Comparison of ENCODE assay signal across 9 cellular contexts in genomic region chr1:192951961-192952460, GRCh38.
DNase-seq lines count a peak whose midpoint lies in the region; ATAC-seq and TF ChIP-seq lines count a peak whose summit lies in the region.
"Had no signal": no experiment of that assay in that cellular context is flagged by ENCODE, and none has a peak within 500 bp of the region (broad histone marks: within the 10 kb centered on the region; RNA-seq: fewer than 3 reads in every experiment).

No MANE protein-coding gene starts in this region.

- in situ Hi-C loops in Panc1 (cut with HindIII; ENCODE audit: low pct_unique_long_range_greater_than_20kb, low sequenced_read_pairs): no loop called here

- H3K9me3 Mint-ChIP-seq in T-cell: no peaks in the 10 kb centered on the region

- no peak overlapping the region for H3K27ac Mint-ChIP-seq in T-cell

- no peak overlapping the region for H3K4me3 Mint-ChIP-seq in T-cell

- POLR2A ChIA-PET in Panc1 (lab: Charles Lee) (no interaction called here), T-cell (lab: Charles Lee) (interaction anchor here in 1 of 2 donors (0.6 kb wide), 1 partner anchor 493 kb away, joined by 3 read pairs; no protein-coding TSS in a partner anchor)

- CTCF ChIA-PET in Panc1 (lab: Charles Lee) (no interaction called here), T-cell (lab: Charles Lee) (no interaction called here)

- DNase-seq in SKM-1 treated with dmso at 0.1 percent for 144 hours (lab: John Stamatoyannopoulos, UW; ENCODE audit: unreplicated experiment) (peak; percentile 8), SKM-1 (lab: John Stamatoyannopoulos, UW; ENCODE audit: unreplicated experiment) (no peak), Panc1 (ENCODE audit: low read depth, low spot score) (peak; percentile 35), kidney epithelial cell (ENCODE audit: low read depth) (peak; percentile 79), T-cell (no peak), NCI-H510A treated with DMSO at 0.1 percent for 48 hours (lab: John Stamatoyannopoulos, UW) (no peak)
- no peak for DNase-seq in activated CD4-positive, alpha-beta T cell treated with anti-CD3 and anti-CD28 coated beads for 4 hours

- peak; percentile 90 for ATAC-seq in HG02763 (IDR thresholded peaks at IDR 0.05; ENCODE audit: unreplicated experiment)
- ATAC-seq in Panc1: no peak
- no peak for ATAC-seq in T-cell (replicated peaks in 1 of 4)

- H3K4me3 ChIP-seq in Panc1 (ENCODE audit: low read depth in 2 of 2, low read length in 2 of 2) (no peak overlapping the region), kidney epithelial cell (ENCODE audit: low read depth, low read length) (no peak overlapping the region)
- H3K4me3 ChIP-seq: BLaER1 had no signal

- H3K36me3 ChIP-seq in Panc1 (ENCODE audit: control insufficient read depth, insufficient read depth, low read length): no peaks in the 10 kb centered on the region
- no peaks in the 10 kb centered on the region for H3K36me3 ChIP-seq in kidney epithelial cell (ENCODE audit: control insufficient read depth, insufficient read depth, low read length)
- H3K36me3 ChIP-seq: BLaER1 had no signal

- H3K27me3 Mint-ChIP-seq in T-cell: no peaks in the 10 kb centered on the region

- TF ChIP-seq CTCF in Panc1 (IDR thresholded peaks at IDR 0.05): no peak
- no peak for TF ChIP-seq CTCF in kidney epithelial cell (IDR thresholded peaks at IDR 0.05; ENCODE audit: insufficient read depth, low read length, poor library complexity, severe bottlenecking)

- no peaks in the 10 kb centered on the region for H3K4me1 Mint-ChIP-seq in T-cell

- BruUV-seq in Panc1 (replicated peaks; lab: Mats Ljungman, UMichigan): no TSS peak

- H3K27ac ChIP-seq in Panc1 (ENCODE audit: low read length): no peak overlapping the region
- H3K27ac ChIP-seq: BLaER1 had no signal

- H3K4me1 ChIP-seq in Panc1 (ENCODE audit: control insufficient read depth, insufficient read depth, low read length): no peaks in the 10 kb centered on the region; the same call in 1 of the 2 replicates
- H3K4me1 ChIP-seq: BLaER1 had no signal

- no peaks in the 10 kb centered on the region for H3K9me3 ChIP-seq in Panc1 (ENCODE audit: control insufficient read depth, insufficient read depth, low read depth, low read length)
- H3K9me3 ChIP-seq: BLaER1 had no signal

- intact Hi-C loops in Panc1 (cut with micrococcal nuclease; ENCODE audit: unreplicated experiment): no loop called here

- H3K27me3 ChIP-seq in Panc1 (ENCODE audit: control insufficient read depth, insufficient read depth, low read length) (no peaks in the 10 kb centered on the region), kidney epithelial cell (ENCODE audit: control insufficient read depth, insufficient read depth, low read length) (no peaks in the 10 kb centered on the region)
- H3K27me3 ChIP-seq: BLaER1 had no signal

- peaks cover 27% of the 10 kb centered on the region for H3K36me3 Mint-ChIP-seq in T-cell

Comparison
In these comparisons a context has a peak if more than half of its experiments do, and no peak if none do; other contexts are left out.
1. DNase-seq: peak in SKM-1 treated with dmso at 0.1 percent for 144 hours (single experiment), Panc1 (single experiment) and kidney epithelial cell (single experiment); none in SKM-1 (single experiment), activated CD4-positive, alpha-beta T cell treated with anti-CD3 and anti-CD28 coated beads for 4 hours (0 of 2), T-cell (0 of 34) and NCI-H510A treated with DMSO at 0.1 percent for 48 hours (single experiment).